ENCODE assay signal across 7 cellular contexts in genomic region chr17:28900986-28901726, GRCh38. TPM values are rescaled to one million over a fixed set of nuclear protein-coding genes. Genes with fewer than 3 reads are reported as not detected.
DNase-seq lines count a peak whose midpoint lies in the region; ATAC-seq, FAIRE-seq and TF ChIP-seq lines count a peak whose summit lies in the region.
"Had no signal": no experiment of that assay in that cellular context is flagged by ENCODE, and none has a peak within 500 bp of the region (broad histone marks: within the 10 kb centered on the region; RNA-seq: fewer than 3 reads in every experiment).

No MANE protein-coding gene starts in this region.

- TF ChIP-seq EP300 in K562 (IDR thresholded peaks at IDR 0.05; ENCODE audit: low read length), result no peak

- TF ChIP-seq POLR2A in K562 (conservative IDR thresholded peaks at IDR 0.05), result no peak

- H3K4me3 ChIP-seq in K562 (peak overlapping the region; percentile 81), smooth muscle cell (no peak overlapping the region)

- H3F3A ChIP-seq in smooth muscle cell (ENCODE audit: low read depth), result peaks cover 26% of the 10 kb centered on the region

- intact Hi-C loops in K562 (cut with micrococcal nuclease), result loop anchor here (5.0 to 10.0 kb wide), 4 partner anchors 39 to 306 kb away; partner anchors contain the start of genes PHF12 and SPAG5

- in situ Hi-C loops in K562 (cut with MboI), result no loop called here

- BruUV-seq in K562 (replicated peaks; lab: Mats Ljungman, UMichigan), result no TSS peak

- H3K36me3 ChIP-seq in K562 (ENCODE audit: control insufficient read depth, insufficient read depth, low read length) (peaks cover 46% of the 10 kb centered on the region), smooth muscle cell (ENCODE audit: low read depth) (no peaks in the 10 kb centered on the region)

- H3K27ac ChIP-seq in K562 (ENCODE audit: extremely low read depth, low read depth, low read length), result peak overlapping the region; percentile 85
- H3K27ac ChIP-seq in smooth muscle cell (ENCODE audit: low read depth), result no peak overlapping the region

- CTCF ChIA-PET in activated CD4-positive, alpha-beta T cell treated with anti-CD3 and anti-CD28 coated beads, Interleukin-2, amount 10 ng/mL, durations not matched to agents 7 days and 5 days (lab: Charles Lee), result interaction anchor here (1.2 to 5.3 kb wide), 10 partner anchors 9 to 173 kb away, joined by 3 to 32 read pairs (median 6); partner anchors contain the start of genes ERAL1, NEK8, PHF12 and TLCD1
- CTCF ChIA-PET in K562 (lab: Yijun Ruan, JAX; ENCODE audit: low intra/inter-chr PET ratio), result no interaction called here

- no peaks in the 10 kb centered on the region for H3K27me3 Mint-ChIP-seq in activated CD4-positive, alpha-beta T cell treated with anti-CD3 and anti-CD28 coated beads, Interleukin-2, amount 10 ng/mL, durations not matched to agents 7 days and 5 days

- peaks cover 43% of the 10 kb centered on the region for H3K36me3 Mint-ChIP-seq in activated CD4-positive, alpha-beta T cell treated with anti-CD3 and anti-CD28 coated beads, Interleukin-2, amount 10 ng/mL, durations not matched to agents 7 days and 5 days (ENCODE audit: low read depth)

- H2AFZ ChIP-seq in K562 (ENCODE audit: low read depth, low read length), result no peak overlapping the region
- no peak overlapping the region for H2AFZ ChIP-seq in smooth muscle cell (ENCODE audit: low read depth)

- no peak for DNase-seq in activated CD4-positive, alpha-beta T cell treated with anti-CD3 and anti-CD28 coated beads, Interleukin-2, amount 10 ng/mL, durations not matched to agents 7 days and 5 days
- DNase-seq in activated CD4-positive, alpha-beta T cell treated with anti-CD3 and anti-CD28 coated beads, Interleukin-2, amount 50 U/mL, for 1 hour, result no peak
- DNase-seq in K562 (ENCODE audit: extremely low read depth in 1 of 4, low spot score in 3 of 4), result peak in 1 of 4 experiments; percentile 53
- no peak for DNase-seq in smooth muscle cell (lab: John Stamatoyannopoulos, UW; ENCODE audit: unreplicated experiment)
- no peak for DNase-seq in GM19239 (ENCODE audit: insufficient read length, low spot score)
- no peak for DNase-seq in effector CD4-positive, alpha-beta T cell
- DNase-seq: NCI-H146 had no signal

- TF ChIP-seq RAD21 in K562 (CRISPR knock-in tag; conservative IDR thresholded peaks at IDR 0.05 in 1 of 2, IDR thresholded peaks at IDR 0.05 in 1 of 2), result no peak

- peak overlapping the region; percentile 92 for H3K4me2 ChIP-seq in K562 (ENCODE audit: insufficient read depth, low read length)
- peak overlapping the region; percentile 97 for H3K4me2 ChIP-seq in smooth muscle cell

- H3K4me1 ChIP-seq in K562 (replicated peaks in 1 of 2; ENCODE audit: control insufficient read depth in 2 of 2, insufficient read depth in 2 of 2, low read length in 2 of 2) (peaks cover 58 to 68% of the 10 kb centered on the region in 2 experiments), smooth muscle cell (ENCODE audit: low read depth) (peaks cover 10% of the 10 kb centered on the region)

- peaks cover 55% of the 10 kb centered on the region for H3K4me1 Mint-ChIP-seq in activated CD4-positive, alpha-beta T cell treated with anti-CD3 and anti-CD28 coated beads, Interleukin-2, amount 10 ng/mL, durations not matched to agents 7 days and 5 days

- FAIRE-seq in K562 (lab: Jason Lieb, UNC) (no peak), GM19239 (lab: Jason Lieb, UNC) (no peak)

- WGBS in K562 (ENCODE audit: insufficient coverage, low coverage, missing lambda C conversion rate), result 86% methylated on average over 21 of the region's 24 CpGs
- 94% methylated on average over 21 of the region's 24 CpGs for WGBS in smooth muscle cell (ENCODE audit: low lambda C conversion rate)

- POLR2A ChIA-PET in activated CD4-positive, alpha-beta T cell treated with anti-CD3 and anti-CD28 coated beads, Interleukin-2, amount 10 ng/mL, durations not matched to agents 7 days and 5 days (lab: Charles Lee), result no interaction called here
- POLR2A ChIA-PET in K562 (lab: Yijun Ruan, JAX), result interaction anchor here (0.7 to 2.4 kb wide), 7 partner anchors 9 to 256 kb away, joined by 3 to 9 read pairs (median 3); partner anchors contain the start of genes BLTP2 and TLCD1

- H3K27me3 ChIP-seq in K562 (ENCODE audit: control insufficient read depth in 2 of 2, insufficient read depth in 2 of 2, low read length in 2 of 2), result no peaks in the 10 kb centered on the region
- H3K27me3 ChIP-seq in smooth muscle cell (ENCODE audit: low read depth), result no peaks in the 10 kb centered on the region

- peak overlapping the region; percentile 88 for H3K4me3 Mint-ChIP-seq in activated CD4-positive, alpha-beta T cell treated with anti-CD3 and anti-CD28 coated beads, Interleukin-2, amount 10 ng/mL, durations not matched to agents 7 days and 5 days

- TF ChIP-seq CTCF in K562 (IDR thresholded peaks at IDR 0.05 in 2 of 3, conservative IDR thresholded peaks at IDR 0.05 in 1 of 3; ENCODE audit: insufficient read depth in 2 of 3, low read depth in 1 of 3, low read length in 3 of 3) (no peak), smooth muscle cell (IDR thresholded peaks at IDR 0.05; ENCODE audit: borderline replicate concordance, insufficient read depth, poor library complexity, severe bottlenecking) (no peak)

- H3K9ac ChIP-seq in K562 (ENCODE audit: insufficient read depth in 1 of 2, low read depth in 2 of 2, low read length in 2 of 2), result peak overlapping the region; percentile 88 to 89
- no peak overlapping the region for H3K9ac ChIP-seq in smooth muscle cell (ENCODE audit: low read depth)

- ATAC-seq in K562, result no peak

- H3K79me2 ChIP-seq in K562 (ENCODE audit: control insufficient read depth, insufficient read depth, low read length), result peaks cover 58% of the 10 kb centered on the region
- no peaks in the 10 kb centered on the region for H3K79me2 ChIP-seq in smooth muscle cell (ENCODE audit: low read depth)

- H3K9me3 ChIP-seq in K562 (replicated peaks; ENCODE audit: control insufficient read depth, insufficient read depth, low read depth, low read length) (no peaks in the 10 kb centered on the region), smooth muscle cell (replicated peaks; ENCODE audit: low read depth) (no peaks in the 10 kb centered on the region)

- peak overlapping the region; percentile 89 for H3K27ac Mint-ChIP-seq in activated CD4-positive, alpha-beta T cell treated with anti-CD3 and anti-CD28 coated beads, Interleukin-2, amount 10 ng/mL, durations not matched to agents 7 days and 5 days

- no peaks in the 10 kb centered on the region for H3K9me3 Mint-ChIP-seq in activated CD4-positive, alpha-beta T cell treated with anti-CD3 and anti-CD28 coated beads, Interleukin-2, amount 10 ng/mL, durations not matched to agents 7 days and 5 days

- no peaks in the 10 kb centered on the region for H3K9me1 ChIP-seq in K562 (ENCODE audit: control insufficient read depth, insufficient read depth, low read length)

- no peaks in the 10 kb centered on the region for H4K20me1 ChIP-seq in K562 (replicated peaks; ENCODE audit: control insufficient read depth, insufficient read depth, low read length)
- H4K20me1 ChIP-seq in smooth muscle cell (ENCODE audit: low read depth), result peaks cover 12% of the 10 kb centered on the region

RNA-seq across cellular contexts. Expression of gene DHRS13, which starts 1.7 kb away (rescaled TPM):
- 10 to 100 TPM; 26.8 to 27.8 TPM for total RNA-seq in activated CD4-positive, alpha-beta T cell treated with anti-CD3 and anti-CD28 coated beads, Interleukin-2, amount 10 ng/mL, durations not matched to agents 7 days and 5 days
- total RNA-seq in K562 (2011; cell fraction: chromatin; rRNA removed; ENCODE audit: low replicate concordance), result 64.4 and 82.9 TPM in 2 replicates
- total RNA-seq in K562 (2011; cell fraction: nucleolus; rRNA removed), result 76.9 and 79.7 TPM in 2 replicates
- total RNA-seq in K562 (2011; cell fraction: nucleoplasm; rRNA removed), result 79.7 and 82.1 TPM in 2 replicates
- total RNA-seq in K562 (2014; rRNA removed) (52.3 and 56.7 TPM in 2 replicates), K562 (2014; rRNA removed; fragmentation: Illumina TruSeq; extraction: Trizol) (21.5 and 25.2 TPM in 2 replicates), K562 (2015; rRNA removed; fragmentation: Illumina TruSeq; extraction: Trizol) (31.2 and 33.5 TPM in 2 replicates), K562 (2021) (39.5 and 42.4 TPM in 2 replicates), smooth muscle cell (6.0 and 8.2 TPM in 2 replicates)
- polyA plus RNA-seq in K562 (2011; rRNA removed) (26.9 and 36.3 TPM in 2 replicates), K562 (2014; fragmentation: Illumina TruSeq; extraction: Trizol) (30.2 and 32.3 TPM in 2 replicates), K562 (2014; fragmentation: Nextera tagmentation; extraction: Ambion mirVana) (under 1 TPM in 1 of 2 experiments, not detected in 1; 0.32 TPM), K562 (2014; rRNA removed) (44.9 and 53.3 TPM in 2 replicates), smooth muscle cell (10.1 and 10.5 TPM in 2 replicates)
- 40.5 and 70.4 TPM in 2 replicates for polyA plus RNA-seq in K562 (2011; cell fraction: cytosol; rRNA removed)
- polyA plus RNA-seq in K562 (2011; cell fraction: nucleus; rRNA removed), result 24.6 and 32.8 TPM in 2 replicates
- polyA plus RNA-seq in K562 (2012), result 19.4 and 24.0 TPM in 2 replicates
- 25.0 and 26.0 TPM in 2 replicates for polyA minus RNA-seq in K562 (2011; rRNA and poly(A)+ RNA removed)
- 14.7 and 20.7 TPM in 2 replicates for polyA minus RNA-seq in K562 (2011; cell fraction: cytosol; rRNA and poly(A)+ RNA removed)
- 16.6 and 16.9 TPM in 2 replicates for polyA minus RNA-seq in K562 (2011; cell fraction: nucleus; rRNA and poly(A)+ RNA removed)

RNA-seq across cellular contexts. Expression of gene FLOT2, which starts 3.6 kb away (rescaled TPM):
- total RNA-seq in activated CD4-positive, alpha-beta T cell treated with anti-CD3 and anti-CD28 coated beads, Interleukin-2, amount 10 ng/mL, durations not matched to agents 7 days and 5 days, result 100 to 1,000 TPM; 200 to 212 TPM
- total RNA-seq in K562 (2011; cell fraction: chromatin; rRNA removed; ENCODE audit: low replicate concordance), result 71.3 and 104 TPM in 2 replicates
- total RNA-seq in K562 (2011; cell fraction: nucleolus; rRNA removed), result 66.8 and 70.7 TPM in 2 replicates
- total RNA-seq in K562 (2011; cell fraction: nucleoplasm; rRNA removed), result 69.2 and 74.4 TPM in 2 replicates
- total RNA-seq in K562 (2014; rRNA removed) (41.7 and 47.7 TPM in 2 replicates), K562 (2014; rRNA removed; fragmentation: Illumina TruSeq; extraction: Trizol) (22.8 and 28.5 TPM in 2 replicates), K562 (2015; rRNA removed; fragmentation: Illumina TruSeq; extraction: Trizol) (38.1 and 40.6 TPM in 2 replicates), K562 (2021) (138 and 143 TPM in 2 replicates), smooth muscle cell (18.1 and 20.1 TPM in 2 replicates)
- polyA plus RNA-seq in K562 (2011; rRNA removed) (90.8 and 99.7 TPM in 2 replicates), K562 (2014; fragmentation: Illumina TruSeq; extraction: Trizol) (87.8 and 95.5 TPM in 2 replicates), K562 (2014; fragmentation: Nextera tagmentation; extraction: Ambion mirVana) (10 to 100 TPM; 17.5 to 30.1 TPM), K562 (2014; rRNA removed) (72.2 and 72.7 TPM in 2 replicates), smooth muscle cell (40.1 and 58.3 TPM in 2 replicates)
- polyA plus RNA-seq in K562 (2011; cell fraction: cytosol; rRNA removed), result 118 and 151 TPM in 2 replicates
- 86.5 and 110 TPM in 2 replicates for polyA plus RNA-seq in K562 (2011; cell fraction: nucleus; rRNA removed)
- 106 and 168 TPM in 2 replicates for polyA plus RNA-seq in K562 (2012)
- polyA minus RNA-seq in K562 (2011; rRNA and poly(A)+ RNA removed), result 114 and 143 TPM in 2 replicates
- polyA minus RNA-seq in K562 (2011; cell fraction: cytosol; rRNA and poly(A)+ RNA removed), result 86.6 and 88.6 TPM in 2 replicates
- polyA minus RNA-seq in K562 (2011; cell fraction: nucleus; rRNA and poly(A)+ RNA removed), result 16.2 and 18.3 TPM in 2 replicates

RNA-seq across cellular contexts. Expression of gene ERAL1, which starts 46.3 kb away (rescaled TPM):
- total RNA-seq in activated CD4-positive, alpha-beta T cell treated with anti-CD3 and anti-CD28 coated beads, Interleukin-2, amount 10 ng/mL, durations not matched to agents 7 days and 5 days, result 10 to 100 TPM; 40.8 to 42.9 TPM
- 47.5 and 136 TPM in 2 replicates for total RNA-seq in K562 (2011; cell fraction: chromatin; rRNA removed; ENCODE audit: low replicate concordance)
- 90.7 and 91.3 TPM in 2 replicates for total RNA-seq in K562 (2011; cell fraction: nucleolus; rRNA removed)
- total RNA-seq in K562 (2011; cell fraction: nucleoplasm; rRNA removed), result 66.9 and 68.4 TPM in 2 replicates
- total RNA-seq in K562 (2014; rRNA removed) (65.2 and 82.2 TPM in 2 replicates), K562 (2014; rRNA removed; fragmentation: Illumina TruSeq; extraction: Trizol) (35.9 and 37.5 TPM in 2 replicates), K562 (2015; rRNA removed; fragmentation: Illumina TruSeq; extraction: Trizol) (42.2 and 44.8 TPM in 2 replicates), K562 (2021) (97.5 and 98.3 TPM in 2 replicates), smooth muscle cell (30.0 and 37.6 TPM in 2 replicates)
- polyA plus RNA-seq in K562 (2011; rRNA removed) (123 and 132 TPM in 2 replicates), K562 (2014; fragmentation: Illumina TruSeq; extraction: Trizol) (143 and 149 TPM in 2 replicates), K562 (2014; fragmentation: Nextera tagmentation; extraction: Ambion mirVana) (100 to 1,000 TPM; 306 to 351 TPM), K562 (2014; rRNA removed) (106 and 135 TPM in 2 replicates), smooth muscle cell (58.9 and 59.3 TPM in 2 replicates)
- polyA plus RNA-seq in K562 (2011; cell fraction: cytosol; rRNA removed), result 145 and 255 TPM in 2 replicates
- 106 and 137 TPM in 2 replicates for polyA plus RNA-seq in K562 (2011; cell fraction: nucleus; rRNA removed)
- polyA plus RNA-seq in K562 (2012), result 90.4 and 103 TPM in 2 replicates
- polyA minus RNA-seq in K562 (2011; rRNA and poly(A)+ RNA removed), result 74.6 and 135 TPM in 2 replicates
- polyA minus RNA-seq in K562 (2011; cell fraction: cytosol; rRNA and poly(A)+ RNA removed), result 72.4 and 111 TPM in 2 replicates
- polyA minus RNA-seq in K562 (2011; cell fraction: nucleus; rRNA and poly(A)+ RNA removed), result 45.1 and 67.7 TPM in 2 replicates

RNA-seq across cellular contexts. Expression of gene PHF12, which starts 50.2 kb away (rescaled TPM):
- total RNA-seq in activated CD4-positive, alpha-beta T cell treated with anti-CD3 and anti-CD28 coated beads, Interleukin-2, amount 10 ng/mL, durations not matched to agents 7 days and 5 days, result 10 to 100 TPM; 72.3 to 78.1 TPM
- total RNA-seq in K562 (2011; cell fraction: chromatin; rRNA removed; ENCODE audit: low replicate concordance), result 126 and 135 TPM in 2 replicates
- total RNA-seq in K562 (2011; cell fraction: nucleolus; rRNA removed), result 70.4 and 78.8 TPM in 2 replicates
- total RNA-seq in K562 (2011; cell fraction: nucleoplasm; rRNA removed), result 90.9 and 130 TPM in 2 replicates
- total RNA-seq in K562 (2014; rRNA removed) (17.7 and 18.7 TPM in 2 replicates), K562 (2014; rRNA removed; fragmentation: Illumina TruSeq; extraction: Trizol) (8.2 and 8.3 TPM in 2 replicates), K562 (2015; rRNA removed; fragmentation: Illumina TruSeq; extraction: Trizol) (10.4 and 12.0 TPM in 2 replicates), K562 (2021) (24.0 and 31.3 TPM in 2 replicates), smooth muscle cell (17.8 and 18.9 TPM in 2 replicates)
- polyA plus RNA-seq in K562 (2011; rRNA removed) (13.5 and 27.0 TPM in 2 replicates), K562 (2014; fragmentation: Illumina TruSeq; extraction: Trizol) (19.9 and 21.4 TPM in 2 replicates), K562 (2014; fragmentation: Nextera tagmentation; extraction: Ambion mirVana) (1 to 10 TPM in 1 of 2 experiments, under 1 TPM in 1; 0.82 to 1.1 TPM), K562 (2014; rRNA removed) (21.5 and 21.8 TPM in 2 replicates), smooth muscle cell (12.2 and 14.0 TPM in 2 replicates)
- 17.1 and 19.2 TPM in 2 replicates for polyA plus RNA-seq in K562 (2011; cell fraction: cytosol; rRNA removed)
- polyA plus RNA-seq in K562 (2011; cell fraction: nucleus; rRNA removed), result 115 and 157 TPM in 2 replicates
- polyA plus RNA-seq in K562 (2012), result 27.6 and 28.9 TPM in 2 replicates
- 18.1 and 18.7 TPM in 2 replicates for polyA minus RNA-seq in K562 (2011; rRNA and poly(A)+ RNA removed)
- polyA minus RNA-seq in K562 (2011; cell fraction: cytosol; rRNA and poly(A)+ RNA removed), result 12.2 and 15.7 TPM in 2 replicates
- polyA minus RNA-seq in K562 (2011; cell fraction: nucleus; rRNA and poly(A)+ RNA removed), result 23.6 and 27.0 TPM in 2 replicates

RNA-seq across cellular contexts. Expression of gene FAM222B, which starts 58.6 kb away (rescaled TPM):
- 10 to 100 TPM; 15.7 to 17.9 TPM for total RNA-seq in activated CD4-positive, alpha-beta T cell treated with anti-CD3 and anti-CD28 coated beads, Interleukin-2, amount 10 ng/mL, durations not matched to agents 7 days and 5 days
- total RNA-seq in K562 (2011; cell fraction: chromatin; rRNA removed; ENCODE audit: low replicate concordance), result 115 and 118 TPM in 2 replicates
- 34.0 and 45.9 TPM in 2 replicates for total RNA-seq in K562 (2011; cell fraction: nucleolus; rRNA removed)
- 86.2 and 134 TPM in 2 replicates for total RNA-seq in K562 (2011; cell fraction: nucleoplasm; rRNA removed)
- total RNA-seq in K562 (2014; rRNA removed), result 7.4 and 14.0 TPM in 2 replicates
- 7.5 and 8.5 TPM in 2 replicates for total RNA-seq in K562 (2014; rRNA removed; fragmentation: Illumina TruSeq; extraction: Trizol)
- 8.5 TPM in 2 replicates for total RNA-seq in K562 (2015; rRNA removed; fragmentation: Illumina TruSeq; extraction: Trizol)
- total RNA-seq in K562 (2021), result 31.1 and 32.9 TPM in 2 replicates
- polyA plus RNA-seq in K562 (2011; rRNA removed), result 7.3 and 8.3 TPM in 2 replicates
- polyA plus RNA-seq in K562 (2011; cell fraction: cytosol; rRNA removed), result 11.9 and 18.3 TPM in 2 replicates
- polyA plus RNA-seq in K562 (2011; cell fraction: nucleus; rRNA removed), result 10.0 and 18.6 TPM in 2 replicates
- polyA plus RNA-seq in K562 (2012), result 21.1 and 26.3 TPM in 2 replicates
- 34.5 and 34.6 TPM in 2 replicates for polyA plus RNA-seq in K562 (2014; fragmentation: Illumina TruSeq; extraction: Trizol)
- polyA plus RNA-seq in K562 (2014; fragmentation: Nextera tagmentation; extraction: Ambion mirVana), result 1 to 10 TPM; 4.0 to 6.7 TPM
- 10.9 TPM in 2 replicates for polyA plus RNA-seq in K562 (2014; rRNA removed)
- 17.9 and 18.4 TPM in 2 replicates for polyA minus RNA-seq in K562 (2011; rRNA and poly(A)+ RNA removed)
- 20.8 and 24.7 TPM in 2 replicates for polyA minus RNA-seq in K562 (2011; cell fraction: cytosol; rRNA and poly(A)+ RNA removed)
- polyA minus RNA-seq in K562 (2011; cell fraction: nucleus; rRNA and poly(A)+ RNA removed), result 7.1 and 7.9 TPM in 2 replicates
- total RNA-seq in smooth muscle cell, result 10.6 and 20.5 TPM in 2 replicates
- polyA plus RNA-seq in smooth muscle cell, result 28.0 and 35.9 TPM in 2 replicates
